Comparison of ENCODE assay signal across 8 cellular contexts in the genomic region with DNA sequence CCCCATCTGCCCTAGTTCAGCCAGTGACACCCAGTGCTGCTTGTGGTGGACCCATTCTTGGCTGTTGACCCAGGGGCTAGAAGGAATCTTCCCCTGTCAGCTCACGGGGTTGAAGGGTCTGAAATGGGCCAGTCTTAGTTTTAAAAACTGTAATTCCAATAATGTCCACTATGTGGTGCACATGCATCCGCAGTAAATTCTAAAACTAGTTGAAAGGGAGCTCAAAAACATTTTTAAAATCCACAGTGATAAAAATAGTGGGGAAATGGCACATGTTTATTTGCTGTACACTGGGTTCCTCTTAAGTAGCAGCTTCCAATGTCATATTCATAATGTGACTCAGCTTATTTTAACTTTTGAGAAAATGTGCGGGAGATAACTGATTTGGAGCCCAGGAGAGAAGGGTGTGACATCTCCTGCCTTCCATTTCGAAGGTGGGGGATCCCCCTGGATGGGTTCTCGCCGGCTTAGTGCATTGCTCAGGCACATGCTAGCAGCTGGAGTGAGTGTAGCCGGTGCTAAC. TPM values are rescaled to one million over a fixed set of nuclear protein-coding genes. Genes with fewer than 3 reads are reported as not detected.
DNase-seq lines count a peak whose midpoint lies in the region; ATAC-seq, FAIRE-seq and TF ChIP-seq lines count a peak whose summit lies in the region.

No MANE protein-coding gene starts in this region.

- H3K4me1 ChIP-seq in endothelial cell of umbilical vein (ENCODE audit: control insufficient read depth, extremely low read depth, insufficient read depth, low read length) = peaks cover 5% of the 10 kb centered on the region

- POLR2A ChIA-PET in endothelial cell of umbilical vein (lab: Charles Lee) = interaction anchor here (0.6 to 1.0 kb wide), 3 partner anchors 9 to 307 kb away, joined by 3 read pairs; no protein-coding TSS in a partner anchor

- no peaks in the 10 kb centered on the region for H3K9me3 ChIP-seq in endothelial cell of umbilical vein (replicated peaks; ENCODE audit: control insufficient read depth, insufficient read depth, low read length)

- H3K4me3 ChIP-seq in Jurkat, Clone E6-1 (ENCODE audit: low read length) = no peak overlapping the region
- no peak overlapping the region for H3K4me3 ChIP-seq in endothelial cell of umbilical vein (replicated peaks in 1 of 3; ENCODE audit: insufficient read depth in 1 of 3, low read depth in 1 of 3, low read length in 3 of 3)

- H3K36me3 ChIP-seq in endothelial cell of umbilical vein (ENCODE audit: control insufficient read depth in 2 of 2, extremely low read depth in 1 of 2, insufficient read depth in 2 of 2, low read length in 2 of 2) = no peaks in the 10 kb centered on the region

- no peaks in the 10 kb centered on the region for H3K27me3 ChIP-seq in endothelial cell of umbilical vein (ENCODE audit: control insufficient read depth in 2 of 2, insufficient read depth in 2 of 2, low read length in 2 of 2)

- peak overlapping the region; percentile 53 for H2AFZ ChIP-seq in endothelial cell of umbilical vein (ENCODE audit: low read depth, low read length)

- no peak for TF ChIP-seq POLR2A in endothelial cell of umbilical vein (IDR thresholded peaks at IDR 0.05; ENCODE audit: low read depth, low read length)

- intact Hi-C loops in endothelial cell of umbilical vein (cut with micrococcal nuclease) = loop anchor here (1.0 kb wide), 1 partner anchor 64 kb away; no protein-coding TSS in a partner anchor

- peak; percentile 52 for DNase-seq in SIG-M5 treated with dmso at 0.1 percent for 504 hours (lab: John Stamatoyannopoulos, UW; ENCODE audit: unreplicated experiment)
- no peak for DNase-seq in SIG-M5 (lab: John Stamatoyannopoulos, UW)
- peak; percentile 32 for DNase-seq in Jurkat, Clone E6-1 (ENCODE audit: low read depth, low spot score)
- DNase-seq in SK-N-DZ (ENCODE audit: low spot score) = peak; percentile 27
- peak; percentile 73 for DNase-seq in endothelial cell of umbilical vein (ENCODE audit: low read depth, low spot score)
- peak; percentile 52 for DNase-seq in midbrain (lab: John Stamatoyannopoulos, UW)

- dilution Hi-C loops in endothelial cell of umbilical vein (cut with MboI; ENCODE audit: extremely low pct_ligation_motif_present, low sequenced_read_pairs) = no loop called here

- FAIRE-seq in endothelial cell of umbilical vein (lab: Jason Lieb, UNC) = peak; percentile 89

- no peak overlapping the region for H3K9ac ChIP-seq in endothelial cell of umbilical vein (replicated peaks; ENCODE audit: extremely low read depth, insufficient read depth, low read length)

- peak; percentile 46 to 60 for TF ChIP-seq CTCF in endothelial cell of umbilical vein (IDR thresholded peaks at IDR 0.05; ENCODE audit: extremely low read depth in 1 of 2, insufficient read depth in 1 of 2, low read depth in 1 of 2, low read length in 2 of 2)

- no TSS peak for BruUV-seq in endothelial cell of umbilical vein (replicated peaks; lab: Mats Ljungman, UMichigan)

- H3K79me2 ChIP-seq in endothelial cell of umbilical vein (ENCODE audit: control insufficient read depth, insufficient read depth, low read length) = no peaks in the 10 kb centered on the region

- no peaks in the 10 kb centered on the region for H4K20me1 ChIP-seq in endothelial cell of umbilical vein (replicated peaks; ENCODE audit: control insufficient read depth, extremely low read depth, insufficient read depth, low read length)

- H3K9me1 ChIP-seq in endothelial cell of umbilical vein (replicated peaks; ENCODE audit: control insufficient read depth, extremely low read depth, insufficient read depth, low read length) = no peaks in the 10 kb centered on the region

- H3K4me2 ChIP-seq in endothelial cell of umbilical vein (ENCODE audit: insufficient read depth, low read length) = no peak overlapping the region

- ATAC-seq in GM21390 (IDR thresholded peaks at IDR 0.05; ENCODE audit: unreplicated experiment) = no peak
- ATAC-seq in GM18873 (IDR thresholded peaks at IDR 0.05; ENCODE audit: low FRiP score, unreplicated experiment) = no peak

- no peak overlapping the region for H3K27ac ChIP-seq in endothelial cell of umbilical vein (ENCODE audit: insufficient read depth, low read depth, low read length)

- CTCF ChIA-PET in endothelial cell of umbilical vein (lab: Charles Lee) = interaction anchor here (0.5 to 7.8 kb wide), 66 partner anchors 9 to 451 kb away, joined by 3 to 340 read pairs (median 5); a partner anchor contains a TSS

TF ChIP-seq in endothelial cell of umbilical vein, 7 proteins besides CTCF, POLR2A, EP300 and RAD21:
- TF ChIP-seq MYC (IDR thresholded peaks at IDR 0.05; ENCODE audit: low read depth, low read length) (no peak), FOS (IDR thresholded peaks at IDR 0.05; ENCODE audit: borderline replicate concordance, insufficient read depth, low read length) (no peak), JUN (IDR thresholded peaks at IDR 0.05; ENCODE audit: borderline replicate concordance, insufficient read depth, insufficient read length, low read depth) (no peak), EZH2 (IDR thresholded peaks at IDR 0.05; ENCODE audit: borderline replicate concordance, low read depth, low read length, severe bottlenecking) (no peak)

RNA-seq across cellular contexts. Expression of a gene that starts 32.8 kb away (rescaled TPM):
- 5.1 TPM for polyA plus RNA-seq in Jurkat, Clone E6-1 (2012; ENCODE audit: insufficient read depth, insufficient read length)
- 3.4 and 8.7 TPM in 2 replicates for polyA plus RNA-seq in SK-N-DZ (2014; cell fraction: cytosol; rRNA removed)
- 14.4 and 24.5 TPM in 2 replicates for polyA plus RNA-seq in SK-N-DZ (2014; cell fraction: nucleus; rRNA removed)
- total RNA-seq in endothelial cell of umbilical vein = 0.85 and 1.1 TPM in 2 replicates
- polyA plus RNA-seq in endothelial cell of umbilical vein = 0.37 and 0.70 TPM in 2 replicates
- 0.52 and 0.68 TPM in 2 replicates for polyA plus RNA-seq in endothelial cell of umbilical vein (2011; cell fraction: cytosol; rRNA removed)
- 1.9 and 2.0 TPM in 2 replicates for polyA plus RNA-seq in endothelial cell of umbilical vein (2011; cell fraction: nucleus; rRNA removed)
- polyA plus RNA-seq in endothelial cell of umbilical vein (2012) = 0.46 and 1.1 TPM in 2 replicates
- 1.5 and 3.2 TPM in 2 replicates for polyA minus RNA-seq in endothelial cell of umbilical vein
- polyA minus RNA-seq in endothelial cell of umbilical vein (2011; cell fraction: cytosol; rRNA and poly(A)+ RNA removed) = 3.3 TPM
- polyA minus RNA-seq in endothelial cell of umbilical vein (2011; cell fraction: nucleus; rRNA and poly(A)+ RNA removed) = 1.1 and 2.2 TPM in 2 replicates

RNA-seq across cellular contexts. Expression of a gene that starts 59.1 kb away (rescaled TPM):
- 4.6 TPM for polyA plus RNA-seq in Jurkat, Clone E6-1 (2012; ENCODE audit: insufficient read depth, insufficient read length)
- 0.61 and 0.80 TPM in 2 replicates for polyA plus RNA-seq in SK-N-DZ (2014; cell fraction: cytosol; rRNA removed)
- 0.29 and 0.32 TPM in 2 replicates for polyA plus RNA-seq in SK-N-DZ (2014; cell fraction: nucleus; rRNA removed)
- 11.0 and 11.3 TPM in 2 replicates for total RNA-seq in endothelial cell of umbilical vein
- 10.2 and 10.5 TPM in 2 replicates for polyA plus RNA-seq in endothelial cell of umbilical vein
- polyA plus RNA-seq in endothelial cell of umbilical vein (2011; cell fraction: cytosol; rRNA removed) = 8.7 and 9.3 TPM in 2 replicates
- 11.0 and 12.5 TPM in 2 replicates for polyA plus RNA-seq in endothelial cell of umbilical vein (2011; cell fraction: nucleus; rRNA removed)
- polyA plus RNA-seq in endothelial cell of umbilical vein (2012) = 4.2 and 5.3 TPM in 2 replicates
- 22.9 and 28.0 TPM in 2 replicates for polyA minus RNA-seq in endothelial cell of umbilical vein
- polyA minus RNA-seq in endothelial cell of umbilical vein (2011; cell fraction: cytosol; rRNA and poly(A)+ RNA removed) = 23.4 TPM
- polyA minus RNA-seq in endothelial cell of umbilical vein (2011; cell fraction: nucleus; rRNA and poly(A)+ RNA removed) = 8.2 and 10.0 TPM in 2 replicates
